Comparison of ENCODE assay signal across 8 cellular contexts in genomic region chr1:153533689-153534201, GRCh38.
DNase-seq lines count a peak whose midpoint lies in the region; ATAC-seq lines count a peak whose summit lies in the region.

No MANE protein-coding gene starts in this region.

- ATAC-seq in HG02610 (IDR thresholded peaks at IDR 0.05; ENCODE audit: unreplicated experiment) (no peak), HG02870 (IDR thresholded peaks at IDR 0.05; ENCODE audit: unreplicated experiment) (no peak), GM18502 (IDR thresholded peaks at IDR 0.05; ENCODE audit: poor library complexity, unreplicated experiment) (no peak)

- DNase-seq in EL (peak; percentile 96), NCI-H82 treated with DMSO at 0.1 percent for 48 hours (lab: John Stamatoyannopoulos, UW; ENCODE audit: unreplicated experiment) (peak; percentile 63), brain pericyte (ENCODE audit: low read depth, low spot score) (peak; percentile 58), islet precursor cell (peak; percentile 75), superior temporal gyrus (ENCODE audit: extremely low spot score) (peak; percentile 28)

Comparison
In these comparisons a context has a peak if more than half of its experiments do, and no peak if none do; other contexts are left out.
1. DNase-seq: peak in every context shown above with its lines; median percentile 96 in EL; 75 in islet precursor cell; 63 in NCI-H82 treated with DMSO at 0.1 percent for 48 hours; 58 in brain pericyte; 28 in superior temporal gyrus.